ENCODE assay signal across 32 cellular contexts in genomic region chr15:101393172-101393571, GRCh38.
"Had no signal": no experiment of that assay in that cellular context is flagged by ENCODE, and none has a peak within 500 bp of the region (broad histone marks: within the 10 kb centered on the region; RNA-seq: fewer than 3 reads in every experiment).

No MANE protein-coding gene starts in this region.

- H3K27me3 ChIP-seq: brain microvascular endothelial cell had no signal

- H3K4me3 Mint-ChIP-seq: activated B cell treated with CpG ODN at 0.5 μM for 24 hours; activated CD4-positive, alpha-beta memory T cell treated with anti-CD3 and anti-CD28 coated beads for 36 hours; activated naive CD8-positive, alpha-beta T cell treated with anti-CD3 and anti-CD28 coated beads for 36 hours; activated T-cell treated with anti-CD3 and anti-CD28 coated beads, Interleukin-2, amount 50 U/mL, for 4 hours; activated T-helper 1 cell treated with anti-CD3 and anti-CD28 coated beads, Interleukin-12 subunit alpha, Interleukin-12 subunit beta, Interleukin-2, Interleukin-4 antibody, amounts not matched to agents 30 ng/mL and 10 ng/mL and 1 ng/mL, durations not matched to agents 14 hours and 24 hours and 36 hours had no signal

- H3K9me3 Mint-ChIP-seq: activated B cell treated with CpG ODN at 0.5 μM for 24 hours; activated CD4-positive, alpha-beta memory T cell treated with anti-CD3 and anti-CD28 coated beads for 36 hours; activated naive CD8-positive, alpha-beta T cell treated with anti-CD3 and anti-CD28 coated beads for 36 hours; activated T-cell treated with anti-CD3 and anti-CD28 coated beads, Interleukin-2, amount 50 U/mL, for 4 hours; activated T-helper 1 cell treated with anti-CD3 and anti-CD28 coated beads, Interleukin-12 subunit alpha, Interleukin-12 subunit beta, Interleukin-2, Interleukin-4 antibody, amounts not matched to agents 30 ng/mL and 10 ng/mL and 1 ng/mL, durations not matched to agents 14 hours and 24 hours and 36 hours had no signal

- H3K27ac ChIP-seq: brain microvascular endothelial cell, VCaP had no signal

- ATAC-seq: activated T-cell treated with anti-CD3 and anti-CD28 coated beads, Interleukin-2, amount 50 U/mL, for 4 hours; K562 had no signal

- DNase-seq: activated B cell treated with CpG ODN at 0.5 μM for 24 hours; activated CD4-positive, alpha-beta memory T cell treated with anti-CD3 and anti-CD28 coated beads for 36 hours; activated CD4-positive, alpha-beta T cell treated with anti-CD3 and anti-CD28 coated beads for 4 hours; activated CD4-positive, alpha-beta T cell treated with anti-CD3 and anti-CD28 coated beads, Interleukin-2, amount 50 U/mL, for 1 hour; activated CD4-positive, CD25-positive, alpha-beta regulatory T cell treated with anti-CD3 and anti-CD28 coated beads, Interleukin-2, amount 50 U/mL, for 72 hours; activated CD8-positive, alpha-beta memory T cell treated with anti-CD3 and anti-CD28 coated beads, Interleukin-2, amount 50 U/mL, for 4 hours; activated naive CD4-positive, alpha-beta T cell; activated naive CD4-positive, alpha-beta T cell treated with anti-CD3 and anti-CD28 coated beads, Interleukin-2, amount 50 U/mL, for 16 hours; activated naive CD8-positive, alpha-beta T cell treated with anti-CD3 and anti-CD28 coated beads for 36 hours; activated T-cell treated with anti-CD3 and anti-CD28 coated beads for 4 hours; activated T-cell treated with anti-CD3 and anti-CD28 coated beads, Interleukin-2, amount 50 U/mL, for 4 hours; amniotic stem cell; aorta; brain microvascular endothelial cell; IMR-90; NCI-H1092 treated with DMSO at 0.1 percent for 48 hours; NCI-H1417; NCI-H146; NCI-H187 treated with DMSO at 0.1 percent for 48 hours; NCI-H2081; NCI-H345; NCI-H524 treated with DMSO at 0.1 percent for 48 hours; NK-92 treated with Interleukin-12 subunit alpha and Interleukin-12 subunit beta, amount 100 ng/mL, for 24 hours; OCI-M1; Right ventricle myocardium superior; SW 1271; T-helper 1 cell; T-helper 2 cell; T-helper 9 cell had no signal

- H3K36me3 ChIP-seq: brain microvascular endothelial cell had no signal

- H3K4me3 ChIP-seq: K562 had no signal

- H3K36me3 Mint-ChIP-seq: activated CD4-positive, alpha-beta memory T cell treated with anti-CD3 and anti-CD28 coated beads for 36 hours had no signal

- H3K27ac Mint-ChIP-seq: activated B cell treated with CpG ODN at 0.5 μM for 24 hours; activated CD4-positive, alpha-beta memory T cell treated with anti-CD3 and anti-CD28 coated beads for 36 hours; activated naive CD8-positive, alpha-beta T cell treated with anti-CD3 and anti-CD28 coated beads for 36 hours; activated T-helper 1 cell treated with anti-CD3 and anti-CD28 coated beads, Interleukin-12 subunit alpha, Interleukin-12 subunit beta, Interleukin-2, Interleukin-4 antibody, amounts not matched to agents 30 ng/mL and 10 ng/mL and 1 ng/mL, durations not matched to agents 14 hours and 24 hours and 36 hours had no signal
